Comparison of ENCODE assay signal across 12 cellular contexts in genomic region chr11:96331556-96332168, GRCh38. TPM values are rescaled to one million over a fixed set of nuclear protein-coding genes. Genes with fewer than 3 reads are reported as not detected.
A peak's percentile ranks its signal among the peaks of the same experiment; 100 is the strongest.
DNase-seq lines count a peak whose midpoint lies in the region; ATAC-seq and TF ChIP-seq lines count a peak whose summit lies in the region.
"Had no signal": no experiment of that assay in that cellular context is flagged by ENCODE, and none has a peak within 500 bp of the region (broad histone marks: within the 10 kb centered on the region; RNA-seq: fewer than 3 reads in every experiment).

No MANE protein-coding gene starts in this region.

- TF ChIP-seq POLR2A in transverse colon (IDR thresholded peaks at IDR 0.05) = no peak

- H3K36me3 ChIP-seq in adipocyte (ENCODE audit: control insufficient read depth, insufficient read depth, low read length, severe bottlenecking) (peaks cover 6% of the 10 kb centered on the region), mesodermal cell (ENCODE audit: control insufficient read depth, insufficient read depth, low read length) (peaks cover 31% of the 10 kb centered on the region), transverse colon (no peaks in the 10 kb centered on the region)
- H3K36me3 ChIP-seq: pancreas, Peyer's patch, uterus had no signal

- no peaks in the 10 kb centered on the region for H3K9me3 Mint-ChIP-seq in activated naive CD8-positive, alpha-beta T cell (ENCODE audit: low read depth)
- H3K9me3 Mint-ChIP-seq in activated naive CD8-positive, alpha-beta T cell treated with anti-CD3 and anti-CD28 coated beads, Interleukin-2, amount 50 U/mL, for 24 hours = no peaks in the 10 kb centered on the region

- H3K27ac Mint-ChIP-seq in activated naive CD8-positive, alpha-beta T cell = peak overlapping the region; percentile 73
- no peak overlapping the region for H3K27ac Mint-ChIP-seq in activated naive CD8-positive, alpha-beta T cell treated with anti-CD3 and anti-CD28 coated beads, Interleukin-2, amount 50 U/mL, for 24 hours

- H3K27ac ChIP-seq in mesodermal cell (ENCODE audit: low read depth, low read length, severe bottlenecking) (peak overlapping the region; percentile 54), transverse colon (peak overlapping the region; percentile 50 to 60 (median 51))

- peak overlapping the region; percentile 41 for H3K9ac ChIP-seq in adipocyte (ENCODE audit: low read length)

- peaks cover 33% of the 10 kb centered on the region for H3K36me3 Mint-ChIP-seq in activated naive CD8-positive, alpha-beta T cell
- H3K36me3 Mint-ChIP-seq in activated naive CD8-positive, alpha-beta T cell treated with anti-CD3 and anti-CD28 coated beads, Interleukin-2, amount 50 U/mL, for 24 hours (ENCODE audit: low read depth) = peaks cover 31% of the 10 kb centered on the region

- H3K4me1 ChIP-seq in adipocyte (ENCODE audit: control insufficient read depth, insufficient read depth, low read length) (peaks cover 61% of the 10 kb centered on the region), mesodermal cell (ENCODE audit: control insufficient read depth, insufficient read depth, low read length, poor library complexity, severe bottlenecking) (peaks cover 46% of the 10 kb centered on the region), transverse colon (peaks cover 14 to 62% (median 31%) of the 10 kb centered on the region in 4 donors)

- no peaks in the 10 kb centered on the region for H3K27me3 Mint-ChIP-seq in activated naive CD8-positive, alpha-beta T cell
- H3K27me3 Mint-ChIP-seq in activated naive CD8-positive, alpha-beta T cell treated with anti-CD3 and anti-CD28 coated beads, Interleukin-2, amount 50 U/mL, for 24 hours = no peaks in the 10 kb centered on the region

- no peaks in the 10 kb centered on the region for H3K9me3 ChIP-seq in adipocyte (ENCODE audit: control insufficient read depth, low read length)
- H3K9me3 ChIP-seq in mesodermal cell (ENCODE audit: control insufficient read depth, low read length) = no peaks in the 10 kb centered on the region
- no peaks in the 10 kb centered on the region for H3K9me3 ChIP-seq in transverse colon
- H3K9me3 ChIP-seq: pancreas, Peyer's patch, uterus had no signal

- peak overlapping the region; percentile 56 for H3K4me3 ChIP-seq in adipocyte (ENCODE audit: low read length)
- H3K4me3 ChIP-seq in mesodermal cell (ENCODE audit: extremely low read depth, insufficient read depth, low read length, poor library complexity, severe bottlenecking) = no peak overlapping the region
- no peak overlapping the region for H3K4me3 ChIP-seq in transverse colon
- H3K4me3 ChIP-seq: pancreas, Peyer's patch, uterus had no signal

- no peak for DNase-seq in activated naive CD8-positive, alpha-beta T cell treated with anti-CD3 and anti-CD28 coated beads, Interleukin-2, amount 50 U/mL, for 24 hours
- DNase-seq in adipocyte (ENCODE audit: low read depth) (no peak), transverse colon (no peak), NCI-H2029 (lab: John Stamatoyannopoulos, UW) (no peak), NAMALWA (ENCODE audit: low spot score) (no peak)
- DNase-seq: activated CD4-positive, CD25-positive, alpha-beta regulatory T cell; pancreas; Peyer's patch; uterus had no signal

- 96 to 98% methylated on average over 5 to 7 of the region's 10 CpGs for WGBS in mesodermal cell (ENCODE audit: insufficient coverage in 2 of 2), 2 experiments
- WGBS in transverse colon (ENCODE audit: low coverage in 1 of 2), 2 donors = 77 to 89% methylated on average over 10 of the region's 10 CpGs

- no peak for TF ChIP-seq EP300 in transverse colon (IDR thresholded peaks at IDR 0.05; ENCODE audit: low read depth)

- TF ChIP-seq CTCF in transverse colon (IDR thresholded peaks at IDR 0.05) = no peak

- in situ Hi-C loops in transverse colon (cut with MboI; ENCODE audit: low pct_ligation_motif_present in 1 of 4, low pct_unique_long_range_greater_than_20kb in 1 of 4, low sequenced_read_pairs in 3 of 4) = loop anchor here in 3 of 4 donors (25.0 kb wide), 2 partner anchors 94 to 269 kb away; no protein-coding TSS in a partner anchor

- H3K27me3 ChIP-seq in adipocyte (replicated peaks; ENCODE audit: control insufficient read depth, insufficient read depth, low read length) (no peaks in the 10 kb centered on the region), transverse colon (no peaks in the 10 kb centered on the region)
- H3K27me3 ChIP-seq: pancreas, Peyer's patch, uterus had no signal

- peaks cover 89% of the 10 kb centered on the region for H3K4me1 Mint-ChIP-seq in activated naive CD8-positive, alpha-beta T cell (ENCODE audit: low read depth)
- H3K4me1 Mint-ChIP-seq in activated naive CD8-positive, alpha-beta T cell treated with anti-CD3 and anti-CD28 coated beads, Interleukin-2, amount 50 U/mL, for 24 hours = peaks cover 84% of the 10 kb centered on the region

- intact Hi-C loops in transverse colon (cut with DNase I; ENCODE audit: low total_unique reads) = loop anchor here (10.0 kb wide), 1 partner anchor 87 kb away; no protein-coding TSS in a partner anchor

- H3K4me3 Mint-ChIP-seq in activated naive CD8-positive, alpha-beta T cell = peak overlapping the region; percentile 56
- H3K4me3 Mint-ChIP-seq in activated naive CD8-positive, alpha-beta T cell treated with anti-CD3 and anti-CD28 coated beads, Interleukin-2, amount 50 U/mL, for 24 hours = no peak overlapping the region

- ATAC-seq in activated naive CD8-positive, alpha-beta T cell treated with anti-CD3 and anti-CD28 coated beads, Interleukin-2, amount 50 U/mL, for 24 hours = no peak
- no peak for ATAC-seq in HG03521 (IDR thresholded peaks at IDR 0.05; ENCODE audit: unreplicated experiment)

RNA-seq across cellular contexts. Expression of gene MAML2, which starts 11.3 kb away (rescaled TPM):
- 28.1 TPM for polyA plus RNA-seq in mesodermal cell (2013, experiment 1 of 2)
- 22.3 TPM for polyA plus RNA-seq in mesodermal cell (2013, experiment 2 of 2)
- 10 to 100 TPM; 15.9 to 31.9 (median 24.9) TPM for total RNA-seq in transverse colon

RNA-seq across cellular contexts. Expression of gene CCDC82, which starts 58.0 kb away (rescaled TPM):
- polyA plus RNA-seq in mesodermal cell (2013, experiment 1 of 2) = 33.1 TPM
- 35.5 TPM for polyA plus RNA-seq in mesodermal cell (2013, experiment 2 of 2)
- total RNA-seq in transverse colon = 10 to 100 TPM in 3 of 4 donors, 1 to 10 TPM in 1; 9.6 to 41.1 (median 23.8) TPM

RNA-seq across cellular contexts. Expression of gene JRKL, which starts 58.2 kb away (rescaled TPM):
- 7.6 TPM for polyA plus RNA-seq in mesodermal cell (2013, experiment 1 of 2)
- polyA plus RNA-seq in mesodermal cell (2013, experiment 2 of 2) = 9.4 TPM
- total RNA-seq in transverse colon = 100 to 1,000 TPM in 1 of 4 donors, 1 to 10 TPM in 3; 1.1 to 210 (median 8.2) TPM
